ENCODE assay signal across 8 cellular contexts in genomic region chr4:2811830-2812599, GRCh38. TPM values are rescaled to one million over a fixed set of nuclear protein-coding genes. Genes with fewer than 3 reads are reported as not detected.
DNase-seq lines count a peak whose midpoint lies in the region; ATAC-seq, FAIRE-seq and TF ChIP-seq lines count a peak whose summit lies in the region.

No MANE protein-coding gene starts in this region.

- H3K4me3 ChIP-seq in GM06990 (replicated peaks; ENCODE audit: low read depth, low read length), result peak overlapping the region; percentile 77
- H3K4me3 ChIP-seq in GM23248, result peak overlapping the region; percentile 27; the same call in 1 of the 2 replicates
- H3K4me3 ChIP-seq in lower leg skin (ENCODE audit: low read depth, poor library complexity, severe bottlenecking), result no peak overlapping the region

- TF ChIP-seq POLR2A in lower leg skin (IDR thresholded peaks at IDR 0.05), result no peak

- peak overlapping the region; percentile 98 for H3K4me3 Mint-ChIP-seq in central memory CD8-positive, alpha-beta T cell
- H3K4me3 Mint-ChIP-seq in stimulated activated naive B cell treated with anti-CD40 and anti-IgM and Interleukin-4, amounts not matched to agents 10 μg/mL and 1 μg/mL and 100 μg/mL, for 72 hours, result peak overlapping the region; percentile 88 to 92

- no peaks in the 10 kb centered on the region for H3K27me3 Mint-ChIP-seq in central memory CD8-positive, alpha-beta T cell
- H3K27me3 Mint-ChIP-seq in stimulated activated naive B cell treated with anti-CD40 and anti-IgM and Interleukin-4, amounts not matched to agents 10 μg/mL and 1 μg/mL and 100 μg/mL, for 72 hours, result no peaks in the 10 kb centered on the region

- DNase-seq in GM06990 (ENCODE audit: extremely low read depth, insufficient read length), result peak; percentile 85
- DNase-seq in GM23248, result peak; percentile 60
- DNase-seq in M059J (ENCODE audit: low read depth), result peak; percentile 51
- peak; percentile 90 for DNase-seq in UCSD-AML1 (lab: John Stamatoyannopoulos, UW; ENCODE audit: unreplicated experiment)
- DNase-seq in central memory CD8-positive, alpha-beta T cell (ENCODE audit: low spot score in 2 of 2), result peak; percentile 44 to 46
- DNase-seq in lower leg skin (ENCODE audit: low spot score in 2 of 2), result peak; percentile 71 to 94
- DNase-seq in stimulated activated naive B cell treated with anti-CD40 and anti-IgM and Interleukin-4, amounts not matched to agents 10 μg/mL and 1 μg/mL and 100 μg/mL, for 72 hours, result peak; percentile 64
- no peak for DNase-seq in D721Med (ENCODE audit: insufficient read length, low spot score)

- WGBS in GM23248 (ENCODE audit: low coverage in 1 of 2, low lambda C conversion rate in 2 of 2, missing lambda C conversion rate in 2 of 2), 2 experiments, result 60 to 66% methylated on average over 15 to 21 of the region's 21 CpGs
- 55 to 68% methylated on average over 21 of the region's 21 CpGs for whole genome bisulfite sequencing in lower leg skin, 2 donors

- peaks cover 9% of the 10 kb centered on the region; the same call in 1 of the 2 replicates for H3F3A ChIP-seq in GM23248 (ENCODE audit: insufficient read depth)

- TF ChIP-seq CTCF in GM06990 (IDR thresholded peaks at IDR 0.05; ENCODE audit: insufficient read depth, low read length, poor library complexity, severe bottlenecking), result no peak
- no peak for TF ChIP-seq CTCF in lower leg skin (IDR thresholded peaks at IDR 0.05)
- no peak for TF ChIP-seq CTCF in D721Med (IDR thresholded peaks at IDR 0.05; ENCODE audit: insufficient read depth, missing control alignments)

- H4K20me1 ChIP-seq in GM23248 (ENCODE audit: insufficient read depth), result no peaks in the 10 kb centered on the region

- intact Hi-C loops in lower leg skin (cut with DNase I; ENCODE audit: low total_unique reads), result no loop called here

- H3K27ac ChIP-seq in GM23248, result peak overlapping the region; percentile 16; the same call in 1 of the 2 replicates

- no peaks in the 10 kb centered on the region for H3K9me3 Mint-ChIP-seq in central memory CD8-positive, alpha-beta T cell
- H3K9me3 Mint-ChIP-seq in stimulated activated naive B cell treated with anti-CD40 and anti-IgM and Interleukin-4, amounts not matched to agents 10 μg/mL and 1 μg/mL and 100 μg/mL, for 72 hours, result no peaks in the 10 kb centered on the region

- in situ Hi-C loops in GM23248 (cut with MboI), result no loop called here

- peaks cover 11% of the 10 kb centered on the region for H3K4me1 ChIP-seq in GM23248 (ENCODE audit: insufficient read depth)

- H2AFZ ChIP-seq in GM23248, result peak overlapping the region; percentile 38

- no peak for FAIRE-seq in D721Med (lab: Jason Lieb, UNC)

- H3K36me3 ChIP-seq in GM06990 (ENCODE audit: control insufficient read depth, insufficient read depth, low read length) (peaks cover 9% of the 10 kb centered on the region), GM23248 (ENCODE audit: low read depth) (no peaks in the 10 kb centered on the region)

- H3K27ac Mint-ChIP-seq in central memory CD8-positive, alpha-beta T cell (ENCODE audit: low read depth), result peak overlapping the region; percentile 98
- H3K27ac Mint-ChIP-seq in stimulated activated naive B cell treated with anti-CD40 and anti-IgM and Interleukin-4, amounts not matched to agents 10 μg/mL and 1 μg/mL and 100 μg/mL, for 72 hours, result peak overlapping the region; percentile 96

- no peaks in the 10 kb centered on the region for H3K9me3 ChIP-seq in GM23248 (ENCODE audit: low read depth)

- H3K79me2 ChIP-seq in GM23248 (ENCODE audit: insufficient read depth), result peaks cover 81% of the 10 kb centered on the region

- ATAC-seq in central memory CD8-positive, alpha-beta T cell (replicated peaks; ENCODE audit: extremely low read depth, poor library complexity, severe bottlenecking), result peak; percentile 59
- peak; percentile 79 to 84 for ATAC-seq in stimulated activated naive B cell treated with anti-CD40 and anti-IgM and Interleukin-4, amounts not matched to agents 10 μg/mL and 1 μg/mL and 100 μg/mL, for 72 hours (replicated peaks)

- H3K9me2 ChIP-seq in GM23248 (ENCODE audit: insufficient read depth), result no peaks in the 10 kb centered on the region

- peak overlapping the region; percentile 60 for H3K9ac ChIP-seq in GM23248

- H3K27me3 ChIP-seq in GM06990 (replicated peaks; ENCODE audit: control insufficient read depth, insufficient read depth, low read length) (no peaks in the 10 kb centered on the region), GM23248 (replicated peaks; ENCODE audit: insufficient read depth) (no peaks in the 10 kb centered on the region)

- peak overlapping the region; percentile 32 for H3K4me2 ChIP-seq in GM23248 (ENCODE audit: unreplicated experiment)

- peaks cover 59% of the 10 kb centered on the region for H3K4me1 Mint-ChIP-seq in central memory CD8-positive, alpha-beta T cell
- peaks cover 73 to 94% of the 10 kb centered on the region in 2 donors for H3K4me1 Mint-ChIP-seq in stimulated activated naive B cell treated with anti-CD40 and anti-IgM and Interleukin-4, amounts not matched to agents 10 μg/mL and 1 μg/mL and 100 μg/mL, for 72 hours

- peaks cover 20% of the 10 kb centered on the region for H3K36me3 Mint-ChIP-seq in central memory CD8-positive, alpha-beta T cell (ENCODE audit: insufficient read depth)
- H3K36me3 Mint-ChIP-seq in stimulated activated naive B cell treated with anti-CD40 and anti-IgM and Interleukin-4, amounts not matched to agents 10 μg/mL and 1 μg/mL and 100 μg/mL, for 72 hours, result peaks cover 20 to 42% of the 10 kb centered on the region in 2 donors

RNA-seq across cellular contexts. Expression of gene SH3BP2, which starts 19.1 kb away (rescaled TPM):
- total RNA-seq in GM23248 (2014; rRNA removed; shearing (Covaris generic)), result 31.2 and 46.3 TPM in 2 replicates
- polyA plus RNA-seq in GM23248 (2016; fragmentation: Nextera tagmentation; extraction: Ambion mirVana), result 19.1 and 20.9 TPM in 2 replicates
- 18.7 and 28.7 TPM in 2 replicates for total RNA-seq in M059J (2014; rRNA removed; shearing (Covaris generic))
- 100 to 1,000 TPM; 106 to 291 (median 178) TPM for total RNA-seq in lower leg skin

RNA-seq across cellular contexts. Expression of gene ADD1, which starts 31.6 kb away (rescaled TPM):
- 188 and 219 TPM in 2 replicates for total RNA-seq in GM23248 (2014; rRNA removed; shearing (Covaris generic))
- polyA plus RNA-seq in GM23248 (2016; fragmentation: Nextera tagmentation; extraction: Ambion mirVana), result 175 and 181 TPM in 2 replicates
- 143 and 193 TPM in 2 replicates for total RNA-seq in M059J (2014; rRNA removed; shearing (Covaris generic))
- 100 to 1,000 TPM; 102 to 153 (median 135) TPM for total RNA-seq in lower leg skin

RNA-seq across cellular contexts. Expression of gene TNIP2, which starts 55.9 kb away (rescaled TPM):
- total RNA-seq in GM23248 (2014; rRNA removed; shearing (Covaris generic)), result 55.2 and 64.6 TPM in 2 replicates
- polyA plus RNA-seq in GM23248 (2016; fragmentation: Nextera tagmentation; extraction: Ambion mirVana), result 40.6 and 41.0 TPM in 2 replicates
- 27.9 and 49.4 TPM in 2 replicates for total RNA-seq in M059J (2014; rRNA removed; shearing (Covaris generic))
- 10 to 100 TPM; 37.9 to 42.5 (median 40.3) TPM for total RNA-seq in lower leg skin
